In the genomic region with DNA sequence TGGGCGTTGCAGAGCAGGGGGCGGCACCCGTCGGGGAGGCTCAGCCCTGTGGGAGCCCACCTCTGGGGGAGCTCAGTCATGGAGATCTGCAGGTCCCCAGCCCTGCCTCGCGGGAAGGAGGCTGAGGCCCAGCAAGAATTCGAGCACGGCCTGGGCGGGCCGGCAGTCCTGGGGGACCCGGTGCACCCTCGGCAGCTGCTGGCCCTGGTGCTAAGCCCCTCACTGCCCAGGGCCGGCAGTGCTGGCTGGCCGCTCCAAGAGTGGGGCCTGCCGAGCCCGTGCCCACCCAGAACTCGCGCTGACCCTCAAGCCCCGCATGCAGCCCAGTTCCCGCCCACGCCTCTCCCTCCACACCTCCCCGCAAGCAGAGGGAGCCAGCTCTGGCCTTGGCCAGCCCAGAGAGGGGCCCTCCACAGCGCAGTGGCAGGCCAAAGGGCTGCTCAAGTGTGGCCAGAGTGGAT, we compare ENCODE assay signal across 1 cellular context.
TF ChIP-seq lines count a peak whose summit lies in the region.

No MANE protein-coding gene starts in this region.

TF ChIP-seq in HepG2, 621 proteins besides CTCF, POLR2A, EP300 and RAD21 (continued from another document):
- TF ChIP-seq KLF15 (CRISPR knock-in tag; IDR thresholded peaks at IDR 0.05; ENCODE audit: borderline replicate concordance) (no peak), ZNF3 (CRISPR knock-in tag; IDR thresholded peaks at IDR 0.05) (no peak)
- TF ChIP-seq, protein P1, sequence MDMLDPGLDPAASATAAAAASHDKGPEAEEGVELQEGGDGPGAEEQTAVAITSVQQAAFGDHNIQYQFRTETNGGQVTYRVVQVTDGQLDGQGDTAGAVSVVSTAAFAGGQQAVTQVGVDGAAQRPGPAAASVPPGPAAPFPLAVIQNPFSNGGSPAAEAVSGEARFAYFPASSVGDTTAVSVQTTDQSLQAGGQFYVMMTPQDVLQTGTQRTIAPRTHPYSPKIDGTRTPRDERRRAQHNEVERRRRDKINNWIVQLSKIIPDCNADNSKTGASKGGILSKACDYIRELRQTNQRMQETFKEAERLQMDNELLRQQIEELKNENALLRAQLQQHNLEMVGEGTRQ (IDR thresholded peaks at IDR 0.05; ENCODE audit: low read depth, low read length), result no peak
- TF ChIP-seq, protein P1 (CRISPR knock-in tag; IDR thresholded peaks at IDR 0.05; ENCODE audit: borderline replicate concordance), result no peak
- TF ChIP-seq, protein P2, sequence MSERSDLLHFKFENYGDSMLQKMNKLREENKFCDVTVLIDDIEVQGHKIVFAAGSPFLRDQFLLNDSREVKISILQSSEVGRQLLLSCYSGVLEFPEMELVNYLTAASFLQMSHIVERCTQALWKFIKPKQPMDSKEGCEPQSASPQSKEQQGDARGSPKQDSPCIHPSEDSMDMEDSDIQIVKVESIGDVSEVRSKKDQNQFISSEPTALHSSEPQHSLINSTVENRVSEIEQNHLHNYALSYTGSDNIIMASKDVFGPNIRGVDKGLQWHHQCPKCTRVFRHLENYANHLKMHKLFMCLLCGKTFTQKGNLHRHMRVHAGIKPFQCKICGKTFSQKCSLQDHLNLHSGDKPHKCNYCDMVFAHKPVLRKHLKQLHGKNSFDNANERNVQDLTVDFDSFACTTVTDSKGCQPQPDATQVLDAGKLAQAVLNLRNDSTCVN (CRISPR knock-in tag; IDR thresholded peaks at IDR 0.05; ENCODE audit: borderline replicate concordance), result no peak
